Comparison of ENCODE assay signal across 10 cellular contexts in the genomic region with DNA sequence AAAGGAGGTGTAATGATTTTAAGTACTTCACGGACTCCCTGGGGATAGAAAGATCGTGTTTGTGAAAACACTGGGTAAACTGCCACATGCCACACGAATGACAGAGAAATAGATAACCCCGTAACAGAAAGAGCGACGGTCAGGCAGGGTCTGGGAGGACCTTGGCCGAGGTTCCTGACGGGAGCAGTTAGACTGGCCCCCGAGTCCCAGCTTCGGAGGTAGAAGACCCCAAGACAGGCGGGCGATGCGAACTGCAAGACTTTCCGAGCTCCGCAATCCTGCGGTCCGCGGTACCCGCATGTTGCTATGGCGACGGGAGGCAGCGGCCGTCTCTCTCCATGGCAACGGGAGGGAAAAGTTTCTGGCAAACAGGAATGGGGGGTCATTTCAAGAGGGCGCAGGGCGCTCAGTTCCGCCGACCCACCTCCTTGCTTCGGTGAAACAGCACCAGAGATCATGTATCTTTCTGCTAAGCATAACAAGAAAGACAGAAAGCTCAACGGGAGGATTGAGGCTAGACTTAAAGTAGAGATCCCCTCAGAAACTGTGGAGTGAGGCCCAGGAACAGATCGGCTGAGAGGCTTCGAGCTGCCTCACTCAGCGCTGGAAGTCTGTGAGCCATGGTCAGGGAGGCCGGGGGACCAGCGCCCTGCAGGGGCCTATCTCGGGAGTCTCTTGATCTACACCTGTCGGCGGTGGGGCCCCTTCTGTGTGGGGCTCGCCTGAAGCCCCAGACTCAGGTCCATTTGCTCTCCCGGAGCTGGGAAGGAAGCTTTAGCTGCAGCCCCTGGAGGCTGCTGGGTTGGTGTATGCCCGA. TPM values are rescaled to one million over a fixed set of nuclear protein-coding genes. Genes with fewer than 3 reads are reported as not detected.
DNase-seq lines count a peak whose midpoint lies in the region; ATAC-seq, FAIRE-seq and TF ChIP-seq lines count a peak whose summit lies in the region.
"Had no signal": no experiment of that assay in that cellular context is flagged by ENCODE, and none has a peak within 500 bp of the region (broad histone marks: within the 10 kb centered on the region; RNA-seq: fewer than 3 reads in every experiment).

No MANE protein-coding gene starts in this region.

- H3K9ac ChIP-seq in kidney (ENCODE audit: low read length in 2 of 2) = no peak overlapping the region

- no peak overlapping the region for H3K27ac ChIP-seq in kidney (ENCODE audit: low read depth in 2 of 2, low read length in 2 of 2)
- H3K27ac ChIP-seq: neutrophil had no signal

- intact Hi-C loops in kidney (cut with DNase I) = no loop called here

- H3K36me3 ChIP-seq in kidney (ENCODE audit: control insufficient read depth in 1 of 2, insufficient read depth in 2 of 2, low read length in 2 of 2) = no peaks in the 10 kb centered on the region
- H3K36me3 ChIP-seq: neutrophil had no signal

- FAIRE-seq in kidney (lab: Jason Lieb, UNC) = no peak

- peaks cover 46% of the 10 kb centered on the region for H3K27me3 Mint-ChIP-seq in activated naive CD4-positive, alpha-beta T cell treated with anti-CD3 and anti-CD28 coated beads, Interleukin-2, amount 50 U/mL, for 24 hours
- H3K27me3 Mint-ChIP-seq in activated T-helper 17 cell treated with anti-CD3 and anti-CD28 coated beads, Interleukin-2, amount 50 U/mL, for 72 hours = peaks cover 57% of the 10 kb centered on the region
- peaks cover 89% of the 10 kb centered on the region for H3K27me3 Mint-ChIP-seq in type B pancreatic cell

- H3K27ac Mint-ChIP-seq in activated naive CD4-positive, alpha-beta T cell treated with anti-CD3 and anti-CD28 coated beads, Interleukin-2, amount 50 U/mL, for 24 hours = no peak overlapping the region
- no peak overlapping the region for H3K27ac Mint-ChIP-seq in activated T-helper 17 cell treated with anti-CD3 and anti-CD28 coated beads, Interleukin-2, amount 50 U/mL, for 72 hours
- no peak overlapping the region for H3K27ac Mint-ChIP-seq in type B pancreatic cell

- DNase-seq in activated naive CD4-positive, alpha-beta T cell treated with Interleukin-2 at 50 U/mL for 16 hours = no peak
- no peak for DNase-seq in type B pancreatic cell (ENCODE audit: extremely low spot score, unreplicated experiment)
- DNase-seq in kidney = no peak
- no peak for DNase-seq in HuH-7 (ENCODE audit: low spot score)

- H3K4me1 Mint-ChIP-seq in activated naive CD4-positive, alpha-beta T cell treated with anti-CD3 and anti-CD28 coated beads, Interleukin-2, amount 50 U/mL, for 24 hours = peaks cover 10% of the 10 kb centered on the region
- H3K4me1 Mint-ChIP-seq in activated T-helper 17 cell treated with anti-CD3 and anti-CD28 coated beads, Interleukin-2, amount 50 U/mL, for 72 hours = peaks cover 7% of the 10 kb centered on the region
- peaks cover 4% of the 10 kb centered on the region for H3K4me1 Mint-ChIP-seq in type B pancreatic cell (ENCODE audit: unreplicated experiment)

- H3K4me3 Mint-ChIP-seq in activated naive CD4-positive, alpha-beta T cell treated with anti-CD3 and anti-CD28 coated beads, Interleukin-2, amount 50 U/mL, for 24 hours = peak overlapping the region; percentile 70
- peak overlapping the region; percentile 58 for H3K4me3 Mint-ChIP-seq in activated T-helper 17 cell treated with anti-CD3 and anti-CD28 coated beads, Interleukin-2, amount 50 U/mL, for 72 hours
- H3K4me3 Mint-ChIP-seq in type B pancreatic cell = peak overlapping the region; percentile 52

- H3K36me3 Mint-ChIP-seq in activated naive CD4-positive, alpha-beta T cell treated with anti-CD3 and anti-CD28 coated beads, Interleukin-2, amount 50 U/mL, for 24 hours = no peaks in the 10 kb centered on the region
- H3K36me3 Mint-ChIP-seq in activated T-helper 17 cell treated with anti-CD3 and anti-CD28 coated beads, Interleukin-2, amount 50 U/mL, for 72 hours (ENCODE audit: low read depth) = no peaks in the 10 kb centered on the region
- no peaks in the 10 kb centered on the region for H3K36me3 Mint-ChIP-seq in type B pancreatic cell

- H3K9me3 Mint-ChIP-seq in activated naive CD4-positive, alpha-beta T cell treated with anti-CD3 and anti-CD28 coated beads, Interleukin-2, amount 50 U/mL, for 24 hours = no peaks in the 10 kb centered on the region
- H3K9me3 Mint-ChIP-seq in activated T-helper 17 cell treated with anti-CD3 and anti-CD28 coated beads, Interleukin-2, amount 50 U/mL, for 72 hours = no peaks in the 10 kb centered on the region
- no peaks in the 10 kb centered on the region for H3K9me3 Mint-ChIP-seq in type B pancreatic cell

- peaks cover 0 to 13% of the 10 kb centered on the region in 2 donors for H3K4me1 ChIP-seq in kidney (ENCODE audit: control insufficient read depth in 1 of 2, insufficient read depth in 1 of 2, low read depth in 1 of 2, low read length in 2 of 2)

- TF ChIP-seq CTCF in type B pancreatic cell (conservative IDR thresholded peaks at IDR 0.05) (no peak), kidney (IDR thresholded peaks at IDR 0.05; ENCODE audit: borderline replicate concordance, extremely low read depth, insufficient read depth) (no peak)

- no peak for ATAC-seq in activated T-helper 17 cell treated with anti-CD3 and anti-CD28 coated beads, Interleukin-2, amount 50 U/mL, for 72 hours (replicated peaks)
- no peak for ATAC-seq in HG03108 (IDR thresholded peaks at IDR 0.05; ENCODE audit: unreplicated experiment)
- ATAC-seq: Panc1 had no signal

- H3K9me3 ChIP-seq in iPS-18c (ENCODE audit: control insufficient read depth, insufficient read depth, low read length) (peaks cover 2% of the 10 kb centered on the region), kidney (ENCODE audit: control insufficient read depth in 1 of 2, low read length in 2 of 2) (no peaks in the 10 kb centered on the region)
- H3K9me3 ChIP-seq: neutrophil had no signal

- H3K4me3 ChIP-seq in iPS-18c (ENCODE audit: insufficient read depth, low read depth, low read length) (peak overlapping the region; percentile 93), kidney (ENCODE audit: low read length in 2 of 2) (no peak overlapping the region)

RNA-seq across cellular contexts. Expression of a gene that starts 0.7 kb away (rescaled TPM):
- total RNA-seq in activated T-helper 17 cell treated with anti-CD3 and anti-CD28 coated beads, Interleukin-2, amount 50 U/mL, for 72 hours = not detected
- total RNA-seq in type B pancreatic cell (ENCODE audit: low replicate concordance) (1.1 and 3.0 TPM in 2 replicates), kidney (0.06 TPM)
- 1.7 TPM for polyA plus RNA-seq in kidney (ENCODE audit: insufficient read depth, low read depth, low replicate concordance)
